Comparison of ENCODE assay signal across 8 cellular contexts in genomic region chr9:121201045-121201737, GRCh38. TPM values are rescaled to one million over a fixed set of nuclear protein-coding genes. Genes with fewer than 3 reads are reported as not detected.
A peak's percentile ranks its signal among the peaks of the same experiment; 100 is the strongest.
DNase-seq lines count a peak whose midpoint lies in the region; ATAC-seq and TF ChIP-seq lines count a peak whose summit lies in the region.

No MANE protein-coding gene starts in this region.

- no peak for TF ChIP-seq CTCF in AG10803 (conservative IDR thresholded peaks at IDR 0.05; ENCODE audit: low read length)

- peak; percentile 23 for ATAC-seq in GM19328 (IDR thresholded peaks at IDR 0.05; ENCODE audit: unreplicated experiment)
- peak; percentile 17 for ATAC-seq in HG03457 (IDR thresholded peaks at IDR 0.05; ENCODE audit: unreplicated experiment)

- peak overlapping the region; percentile 68 for H3K4me2 ChIP-seq in mesenchymal stem cell (ENCODE audit: low read length, poor library complexity, severe bottlenecking)

- DNase-seq in AG10803 (ENCODE audit: low read depth) (no peak), dermis blood vessel endothelial cell (peak; percentile 44), mesenchymal stem cell (no peak), putamen (ENCODE audit: low spot score) (no peak)
- peak; percentile 51 for DNase-seq in activated CD4-positive, alpha-beta T cell treated with anti-CD3 and anti-CD28 coated beads for 48 hours
- DNase-seq in stimulated activated CD8-positive, alpha-beta memory T cell treated with anti-CD3 and anti-CD28 coated beads, Interleukin-2, amount 100 ng/mL, for 48 hours (ENCODE audit: low read depth in 2 of 2), result peak; percentile 13 to 31

- H3K36me3 ChIP-seq in mesenchymal stem cell (ENCODE audit: control insufficient read depth in 1 of 2, insufficient read depth in 2 of 2, low read depth in 1 of 2, low read length in 2 of 2), result no peaks in the 10 kb centered on the region

- H4K91ac ChIP-seq in mesenchymal stem cell (ENCODE audit: low read length), result peak overlapping the region; percentile 86

- WGBS in mesenchymal stem cell, result under 1% methylated on average over 47 of the region's 81 CpGs

- peaks cover 3% of the 10 kb centered on the region for H3K79me1 ChIP-seq in mesenchymal stem cell (replicated peaks; ENCODE audit: low read length, poor library complexity, severe bottlenecking)

- H3K9me3 ChIP-seq in mesenchymal stem cell (ENCODE audit: control insufficient read depth, low read length), result no peaks in the 10 kb centered on the region

- peak overlapping the region; percentile 93 for H2BK15ac ChIP-seq in mesenchymal stem cell (ENCODE audit: low read depth, poor library complexity, severe bottlenecking)

- peak overlapping the region; percentile 89 for H2BK5ac ChIP-seq in mesenchymal stem cell (ENCODE audit: low read depth, low read length, poor library complexity, severe bottlenecking)

- no peak overlapping the region for H2AK5ac ChIP-seq in mesenchymal stem cell (ENCODE audit: low read length, severe bottlenecking)

- peak overlapping the region; percentile 66 for H2AFZ ChIP-seq in mesenchymal stem cell (ENCODE audit: low read depth, low read length)

- peak overlapping the region; percentile 93 for H4K8ac ChIP-seq in mesenchymal stem cell (ENCODE audit: low read length)

- peak overlapping the region; percentile 95 for H2BK120ac ChIP-seq in mesenchymal stem cell (ENCODE audit: low read depth, low read length)

- peak overlapping the region; percentile 49 to 100 for H3K14ac ChIP-seq in mesenchymal stem cell (ENCODE audit: low read length in 2 of 2)

- peak overlapping the region; percentile 47 for H3K27ac ChIP-seq in mesenchymal stem cell (ENCODE audit: low read length, poor library complexity, severe bottlenecking)

- H3K4ac ChIP-seq in mesenchymal stem cell (ENCODE audit: low read depth in 1 of 2, low read length in 2 of 2), result peak overlapping the region; percentile 92 to 95

- H3K18ac ChIP-seq in mesenchymal stem cell (ENCODE audit: low read depth in 1 of 2, low read length in 2 of 2), result peak overlapping the region; percentile 60 to 99

- H3K23ac ChIP-seq in mesenchymal stem cell (ENCODE audit: low read length in 2 of 2), result peak overlapping the region; percentile 98 to 99

- peaks cover 3% of the 10 kb centered on the region for H3K4me1 ChIP-seq in mesenchymal stem cell (ENCODE audit: control insufficient read depth, insufficient read depth, low read depth, low read length)

- peak overlapping the region; percentile 86 for H3K9ac ChIP-seq in mesenchymal stem cell (ENCODE audit: low read length)

- no peaks in the 10 kb centered on the region for H3K27me3 ChIP-seq in mesenchymal stem cell (ENCODE audit: control insufficient read depth in 1 of 2, insufficient read depth in 1 of 2, low read length in 2 of 2)

- H2BK12ac ChIP-seq in mesenchymal stem cell (ENCODE audit: low read length in 2 of 2), result peak overlapping the region; percentile 65 to 86

- H3K4me3 ChIP-seq in AG10803 (ENCODE audit: low read length) (peak overlapping the region; percentile 76), mesenchymal stem cell (ENCODE audit: insufficient read depth in 1 of 2, low read depth in 1 of 2, low read length in 2 of 2) (peak overlapping the region; percentile 84 to 100)

RNA-seq across cellular contexts. Expression of gene RAB14, which starts 0.5 kb away (rescaled TPM):
- 28.9 and 54.8 TPM in 2 replicates for total RNA-seq in dermis blood vessel endothelial cell
- 40.1 TPM for polyA plus RNA-seq in mesenchymal stem cell (2013, experiment 1 of 2)
- 41.9 TPM for polyA plus RNA-seq in mesenchymal stem cell (2013, experiment 2 of 2)

Comparison
In these comparisons a context has a peak if more than half of its experiments do, and no peak if none do; other contexts are left out.
1. DNase-seq: peak in activated CD4-positive, alpha-beta T cell treated with anti-CD3 and anti-CD28 coated beads for 48 hours (single experiment), dermis blood vessel endothelial cell (single experiment) and stimulated activated CD8-positive, alpha-beta memory T cell treated with anti-CD3 and anti-CD28 coated beads, Interleukin-2, amount 100 ng/mL, for 48 hours (2 of 2); none in AG10803 (single experiment), mesenchymal stem cell (single experiment) and putamen (single experiment).